Comparison of ENCODE assay signal across 9 cellular contexts in genomic region chr9:131732636-131733340, GRCh38.
DNase-seq lines count a peak whose midpoint lies in the region; ATAC-seq lines count a peak whose summit lies in the region.
"Had no signal": no experiment of that assay in that cellular context is flagged by ENCODE, and none has a peak within 500 bp of the region (broad histone marks: within the 10 kb centered on the region; RNA-seq: fewer than 3 reads in every experiment).

No MANE protein-coding gene starts in this region.

- H3K27ac ChIP-seq in epithelial cell of prostate = peak overlapping the region; percentile 79
- H3K27ac ChIP-seq: 22Rv1 had no signal

- DNase-seq in NK-92 treated with Interleukin-12 subunit alpha and Interleukin-12 subunit beta, amount 100 ng/mL, for 24 hours (lab: John Stamatoyannopoulos, UW) = peak; percentile 40
- DNase-seq in NK-92 (lab: John Stamatoyannopoulos, UW; ENCODE audit: unreplicated experiment) (no peak), SKM-1 (lab: John Stamatoyannopoulos, UW; ENCODE audit: unreplicated experiment) (peak; percentile 85), epithelial cell of prostate (ENCODE audit: low read depth, low spot score) (no peak), SHP77 (lab: John Stamatoyannopoulos, UW) (no peak)
- peak in 4 of 6 experiments; percentile 15 to 60 (median 30) for DNase-seq in stimulated activated naive CD4-positive, alpha-beta T cell (lab: John Stamatoyannopoulos, UW)

- ATAC-seq in HG03095 (IDR thresholded peaks at IDR 0.05; ENCODE audit: unreplicated experiment) = no peak
- ATAC-seq in HG03196 (IDR thresholded peaks at IDR 0.05; ENCODE audit: unreplicated experiment) = no peak

Comparison
In these comparisons a context has a peak if more than half of its experiments do, and no peak if none do; other contexts are left out.
1. DNase-seq: peak in NK-92 treated with Interleukin-12 subunit alpha and Interleukin-12 subunit beta, amount 100 ng/mL, for 24 hours (single experiment), SKM-1 (single experiment) and stimulated activated naive CD4-positive, alpha-beta T cell (4 of 6); none in NK-92 (single experiment), epithelial cell of prostate (single experiment) and SHP77 (0 of 2).